1 cellular context compared by ENCODE assay signal in genomic region chr6:32977953-32978324, GRCh38.
TF ChIP-seq lines count a peak whose summit lies in the region.

No MANE protein-coding gene starts in this region.

TF ChIP-seq in liver, 16 proteins besides CTCF, POLR2A, EP300 and RAD21:
- TF ChIP-seq NR2F2 (IDR thresholded peaks at IDR 0.05) (no peak), TAF1 (conservative IDR thresholded peaks at IDR 0.05) (no peak), HNF4A (conservative IDR thresholded peaks at IDR 0.05) (peak; percentile 82 to 90), FOXA2 (IDR thresholded peaks at IDR 0.05) (peak; percentile 31), ATF3 (IDR thresholded peaks at IDR 0.05) (no peak), REST (IDR thresholded peaks at IDR 0.05) (peak; percentile 26), RXRA (IDR thresholded peaks at IDR 0.05) (peak; percentile 56 to 61), HNF4G (IDR thresholded peaks at IDR 0.05) (peak; percentile 64), GABPA (IDR thresholded peaks at IDR 0.05 in 1 of 2, conservative IDR thresholded peaks at IDR 0.05 in 1 of 2) (no peak), FOXA1 (IDR thresholded peaks at IDR 0.05) (peak; percentile 20), SP1 (IDR thresholded peaks at IDR 0.05) (peak; percentile 75), EGR1 (IDR thresholded peaks at IDR 0.05; ENCODE audit: low read depth in 2 of 2) (no peak), JUND (IDR thresholded peaks at IDR 0.05) (peak in 1 of 2 donors; percentile 11), YY1 (IDR thresholded peaks at IDR 0.05) (peak; percentile 59)
- TF ChIP-seq, protein P1, sequence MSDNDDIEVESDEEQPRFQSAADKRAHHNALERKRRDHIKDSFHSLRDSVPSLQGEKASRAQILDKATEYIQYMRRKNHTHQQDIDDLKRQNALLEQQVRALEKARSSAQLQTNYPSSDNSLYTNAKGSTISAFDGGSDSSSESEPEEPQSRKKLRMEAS (IDR thresholded peaks at IDR 0.05): peak; percentile 70
- TF ChIP-seq, protein P2, sequence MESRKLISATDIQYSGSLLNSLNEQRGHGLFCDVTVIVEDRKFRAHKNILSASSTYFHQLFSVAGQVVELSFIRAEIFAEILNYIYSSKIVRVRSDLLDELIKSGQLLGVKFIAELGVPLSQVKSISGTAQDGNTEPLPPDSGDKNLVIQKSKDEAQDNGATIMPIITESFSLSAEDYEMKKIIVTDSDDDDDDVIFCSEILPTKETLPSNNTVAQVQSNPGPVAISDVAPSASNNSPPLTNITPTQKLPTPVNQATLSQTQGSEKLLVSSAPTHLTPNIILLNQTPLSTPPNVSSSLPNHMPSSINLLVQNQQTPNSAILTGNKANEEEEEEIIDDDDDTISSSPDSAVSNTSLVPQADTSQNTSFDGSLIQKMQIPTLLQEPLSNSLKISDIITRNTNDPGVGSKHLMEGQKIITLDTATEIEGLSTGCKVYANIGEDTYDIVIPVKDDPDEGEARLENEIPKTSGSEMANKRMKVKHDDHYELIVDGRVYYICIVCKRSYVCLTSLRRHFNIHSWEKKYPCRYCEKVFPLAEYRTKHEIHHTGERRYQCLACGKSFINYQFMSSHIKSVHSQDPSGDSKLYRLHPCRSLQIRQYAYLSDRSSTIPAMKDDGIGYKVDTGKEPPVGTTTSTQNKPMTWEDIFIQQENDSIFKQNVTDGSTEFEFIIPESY (IDR thresholded peaks at IDR 0.05): no peak
